1 cellular context compared by ENCODE assay signal in the genomic region with DNA sequence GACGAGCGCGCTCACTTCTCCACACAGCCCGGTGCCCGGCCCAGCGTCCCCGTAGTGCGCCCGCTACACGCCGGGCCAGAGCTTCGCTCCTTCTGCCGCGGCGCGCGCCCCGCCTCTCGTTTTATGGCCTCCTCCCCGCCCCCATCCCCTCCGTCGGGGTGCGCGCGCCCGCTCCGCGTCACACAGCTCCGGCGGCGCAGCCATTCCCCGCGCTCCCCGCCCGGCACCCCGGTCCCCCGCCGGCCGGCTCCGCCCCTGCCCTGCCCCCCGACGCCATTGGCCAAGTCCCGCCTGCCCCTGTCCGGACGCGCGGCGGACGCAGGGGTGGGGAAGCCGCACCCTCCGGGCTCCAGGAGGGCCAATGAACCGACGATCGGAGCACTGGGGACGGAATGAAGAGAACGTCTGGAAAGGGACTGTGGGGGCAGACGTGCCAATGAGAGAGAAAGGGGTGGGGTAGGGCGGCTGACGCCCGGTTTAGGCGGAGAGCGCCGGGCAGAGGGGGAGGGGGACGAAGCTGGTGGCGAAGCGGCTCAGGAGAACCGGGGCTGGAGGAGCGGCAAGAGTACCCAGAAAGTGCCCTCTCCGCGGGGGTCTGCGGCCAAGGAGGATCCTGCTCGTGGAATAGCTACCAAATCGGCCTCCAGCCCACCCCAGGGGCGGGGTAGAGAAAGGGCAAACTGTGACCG.
TF ChIP-seq lines count a peak whose summit lies in the region.

A gene with protein sequence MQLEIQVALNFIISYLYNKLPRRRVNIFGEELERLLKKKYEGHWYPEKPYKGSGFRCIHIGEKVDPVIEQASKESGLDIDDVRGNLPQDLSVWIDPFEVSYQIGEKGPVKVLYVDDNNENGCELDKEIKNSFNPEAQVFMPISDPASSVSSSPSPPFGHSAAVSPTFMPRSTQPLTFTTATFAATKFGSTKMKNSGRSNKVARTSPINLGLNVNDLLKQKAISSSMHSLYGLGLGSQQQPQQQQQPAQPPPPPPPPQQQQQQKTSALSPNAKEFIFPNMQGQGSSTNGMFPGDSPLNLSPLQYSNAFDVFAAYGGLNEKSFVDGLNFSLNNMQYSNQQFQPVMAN (minus strand): TSS at position 94 of the 689 bp plus-strand sequence. CDS start 2,337 bp downstream, outside the sequence.

TF ChIP-seq in K562, 482 proteins besides CTCF, POLR2A, EP300 and RAD21 (continued from another document and continues in another):
- TF ChIP-seq, protein P1, sequence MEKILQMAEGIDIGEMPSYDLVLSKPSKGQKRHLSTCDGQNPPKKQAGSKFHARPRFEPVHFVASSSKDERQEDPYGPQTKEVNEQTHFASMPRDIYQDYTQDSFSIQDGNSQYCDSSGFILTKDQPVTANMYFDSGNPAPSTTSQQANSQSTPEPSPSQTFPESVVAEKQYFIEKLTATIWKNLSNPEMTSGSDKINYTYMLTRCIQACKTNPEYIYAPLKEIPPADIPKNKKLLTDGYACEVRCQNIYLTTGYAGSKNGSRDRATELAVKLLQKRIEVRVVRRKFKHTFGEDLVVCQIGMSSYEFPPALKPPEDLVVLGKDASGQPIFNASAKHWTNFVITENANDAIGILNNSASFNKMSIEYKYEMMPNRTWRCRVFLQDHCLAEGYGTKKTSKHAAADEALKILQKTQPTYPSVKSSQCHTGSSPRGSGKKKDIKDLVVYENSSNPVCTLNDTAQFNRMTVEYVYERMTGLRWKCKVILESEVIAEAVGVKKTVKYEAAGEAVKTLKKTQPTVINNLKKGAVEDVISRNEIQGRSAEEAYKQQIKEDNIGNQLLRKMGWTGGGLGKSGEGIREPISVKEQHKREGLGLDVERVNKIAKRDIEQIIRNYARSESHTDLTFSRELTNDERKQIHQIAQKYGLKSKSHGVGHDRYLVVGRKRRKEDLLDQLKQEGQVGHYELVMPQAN (IDR thresholded peaks at IDR 0.05; ENCODE audit: borderline replicate concordance), result no peak
- no peak for TF ChIP-seq SNRNP70 (optimal IDR thresholded peaks at IDR 0.05; ENCODE audit: low read depth, low read length)
- TF ChIP-seq, protein P2, sequence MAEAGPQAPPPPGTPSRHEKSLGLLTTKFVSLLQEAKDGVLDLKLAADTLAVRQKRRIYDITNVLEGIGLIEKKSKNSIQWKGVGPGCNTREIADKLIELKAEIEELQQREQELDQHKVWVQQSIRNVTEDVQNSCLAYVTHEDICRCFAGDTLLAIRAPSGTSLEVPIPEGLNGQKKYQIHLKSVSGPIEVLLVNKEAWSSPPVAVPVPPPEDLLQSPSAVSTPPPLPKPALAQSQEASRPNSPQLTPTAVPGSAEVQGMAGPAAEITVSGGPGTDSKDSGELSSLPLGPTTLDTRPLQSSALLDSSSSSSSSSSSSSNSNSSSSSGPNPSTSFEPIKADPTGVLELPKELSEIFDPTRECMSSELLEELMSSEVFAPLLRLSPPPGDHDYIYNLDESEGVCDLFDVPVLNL (CRISPR knock-in tag; IDR thresholded peaks at IDR 0.05; ENCODE audit: low read depth), result 0 out of 2 replicates have a peak, but pooled peaks have one; percentile 24
- TF ChIP-seq, protein P3, sequence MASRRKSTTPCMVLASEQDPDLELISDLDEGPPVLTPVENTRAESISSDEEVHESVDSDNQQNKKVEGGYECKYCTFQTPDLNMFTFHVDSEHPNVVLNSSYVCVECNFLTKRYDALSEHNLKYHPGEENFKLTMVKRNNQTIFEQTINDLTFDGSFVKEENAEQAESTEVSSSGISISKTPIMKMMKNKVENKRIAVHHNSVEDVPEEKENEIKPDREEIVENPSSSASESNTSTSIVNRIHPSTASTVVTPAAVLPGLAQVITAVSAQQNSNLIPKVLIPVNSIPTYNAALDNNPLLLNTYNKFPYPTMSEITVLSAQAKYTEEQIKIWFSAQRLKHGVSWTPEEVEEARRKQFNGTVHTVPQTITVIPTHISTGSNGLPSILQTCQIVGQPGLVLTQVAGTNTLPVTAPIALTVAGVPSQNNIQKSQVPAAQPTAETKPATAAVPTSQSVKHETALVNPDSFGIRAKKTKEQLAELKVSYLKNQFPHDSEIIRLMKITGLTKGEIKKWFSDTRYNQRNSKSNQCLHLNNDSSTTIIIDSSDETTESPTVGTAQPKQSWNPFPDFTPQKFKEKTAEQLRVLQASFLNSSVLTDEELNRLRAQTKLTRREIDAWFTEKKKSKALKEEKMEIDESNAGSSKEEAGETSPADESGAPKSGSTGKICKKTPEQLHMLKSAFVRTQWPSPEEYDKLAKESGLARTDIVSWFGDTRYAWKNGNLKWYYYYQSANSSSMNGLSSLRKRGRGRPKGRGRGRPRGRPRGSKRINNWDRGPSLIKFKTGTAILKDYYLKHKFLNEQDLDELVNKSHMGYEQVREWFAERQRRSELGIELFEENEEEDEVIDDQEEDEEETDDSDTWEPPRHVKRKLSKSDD (conservative IDR thresholded peaks at IDR 0.05; ENCODE audit: low read length), result 0 out of 2 replicates have a peak, but pooled peaks have one; percentile 26
- TF ChIP-seq PRPF4 (IDR thresholded peaks at IDR 0.05; ENCODE audit: insufficient read depth, low read depth, low read length, poor library complexity, severe bottlenecking), result peak; percentile 89
- TF ChIP-seq MAZ (CRISPR knock-in tag; conservative IDR thresholded peaks at IDR 0.05 in 1 of 2, IDR thresholded peaks at IDR 0.05 in 1 of 2), result peak; percentile 82 to 83; a peak in 3 of 4 replicates
- TF ChIP-seq, protein P4, sequence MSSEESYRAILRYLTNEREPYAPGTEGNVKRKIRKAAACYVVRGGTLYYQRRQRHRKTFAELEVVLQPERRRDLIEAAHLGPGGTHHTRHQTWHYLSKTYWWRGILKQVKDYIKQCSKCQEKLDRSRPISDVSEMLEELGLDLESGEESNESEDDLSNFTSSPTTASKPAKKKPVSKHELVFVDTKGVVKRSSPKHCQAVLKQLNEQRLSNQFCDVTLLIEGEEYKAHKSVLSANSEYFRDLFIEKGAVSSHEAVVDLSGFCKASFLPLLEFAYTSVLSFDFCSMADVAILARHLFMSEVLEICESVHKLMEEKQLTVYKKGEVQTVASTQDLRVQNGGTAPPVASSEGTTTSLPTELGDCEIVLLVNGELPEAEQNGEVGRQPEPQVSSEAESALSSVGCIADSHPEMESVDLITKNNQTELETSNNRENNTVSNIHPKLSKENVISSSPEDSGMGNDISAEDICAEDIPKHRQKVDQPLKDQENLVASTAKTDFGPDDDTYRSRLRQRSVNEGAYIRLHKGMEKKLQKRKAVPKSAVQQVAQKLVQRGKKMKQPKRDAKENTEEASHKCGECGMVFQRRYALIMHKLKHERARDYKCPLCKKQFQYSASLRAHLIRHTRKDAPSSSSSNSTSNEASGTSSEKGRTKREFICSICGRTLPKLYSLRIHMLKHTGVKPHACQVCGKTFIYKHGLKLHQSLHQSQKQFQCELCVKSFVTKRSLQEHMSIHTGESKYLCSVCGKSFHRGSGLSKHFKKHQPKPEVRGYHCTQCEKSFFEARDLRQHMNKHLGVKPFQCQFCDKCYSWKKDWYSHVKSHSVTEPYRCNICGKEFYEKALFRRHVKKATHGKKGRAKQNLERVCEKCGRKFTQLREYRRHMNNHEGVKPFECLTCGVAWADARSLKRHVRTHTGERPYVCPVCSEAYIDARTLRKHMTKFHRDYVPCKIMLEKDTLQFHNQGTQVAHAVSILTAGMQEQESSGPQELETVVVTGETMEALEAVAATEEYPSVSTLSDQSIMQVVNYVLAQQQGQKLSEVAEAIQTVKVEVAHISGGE (CRISPR knock-in tag; IDR thresholded peaks at IDR 0.05), result peak in 1 of 3 experiments; percentile 46; a peak in 1 of 6 replicates
- no peak for TF ChIP-seq RBM34 (IDR thresholded peaks at IDR 0.05; ENCODE audit: borderline replicate concordance, insufficient read depth, low read length)
- TF ChIP-seq MAFF (IDR thresholded peaks at IDR 0.05; ENCODE audit: low read length), result no peak
- TF ChIP-seq CHD2 (IDR thresholded peaks at IDR 0.05; ENCODE audit: low read depth, low read length), result peak; percentile 73
- peak; percentile 94 for TF ChIP-seq HNRNPL (IDR thresholded peaks at IDR 0.05; ENCODE audit: low read depth, low read length)
- TF ChIP-seq CBX5 (IDR thresholded peaks at IDR 0.05; ENCODE audit: borderline replicate concordance, low read depth), result no peak
- TF ChIP-seq, protein P5, sequence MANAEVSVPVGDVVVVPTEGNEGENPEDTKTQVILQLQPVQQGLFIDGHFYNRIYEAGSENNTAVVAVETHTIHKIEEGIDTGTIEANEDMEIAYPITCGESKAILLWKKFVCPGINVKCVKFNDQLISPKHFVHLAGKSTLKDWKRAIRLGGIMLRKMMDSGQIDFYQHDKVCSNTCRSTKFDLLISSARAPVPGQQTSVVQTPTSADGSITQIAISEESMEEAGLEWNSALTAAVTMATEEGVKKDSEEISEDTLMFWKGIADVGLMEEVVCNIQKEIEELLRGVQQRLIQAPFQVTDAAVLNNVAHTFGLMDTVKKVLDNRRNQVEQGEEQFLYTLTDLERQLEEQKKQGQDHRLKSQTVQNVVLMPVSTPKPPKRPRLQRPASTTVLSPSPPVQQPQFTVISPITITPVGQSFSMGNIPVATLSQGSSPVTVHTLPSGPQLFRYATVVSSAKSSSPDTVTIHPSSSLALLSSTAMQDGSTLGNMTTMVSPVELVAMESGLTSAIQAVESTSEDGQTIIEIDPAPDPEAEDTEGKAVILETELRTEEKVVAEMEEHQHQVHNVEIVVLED (CRISPR knock-in tag; IDR thresholded peaks at IDR 0.05), result peak; percentile 71
- no peak for TF ChIP-seq SIX5 (IDR thresholded peaks at IDR 0.05; ENCODE audit: borderline replicate concordance in 1 of 2, insufficient read depth in 1 of 2, low read depth in 1 of 2, low read length in 2 of 2)
- no peak for TF ChIP-seq CBFA2T3 (IDR thresholded peaks at IDR 0.05)
- 0 out of 2 replicates have a peak, but pooled peaks have one; percentile 72 for TF ChIP-seq SMAD3 (CRISPR knock-in tag; conservative IDR thresholded peaks at IDR 0.05)
- TF ChIP-seq NFXL1 (CRISPR knock-in tag; IDR thresholded peaks at IDR 0.05), result no peak
- TF ChIP-seq, protein P6, sequence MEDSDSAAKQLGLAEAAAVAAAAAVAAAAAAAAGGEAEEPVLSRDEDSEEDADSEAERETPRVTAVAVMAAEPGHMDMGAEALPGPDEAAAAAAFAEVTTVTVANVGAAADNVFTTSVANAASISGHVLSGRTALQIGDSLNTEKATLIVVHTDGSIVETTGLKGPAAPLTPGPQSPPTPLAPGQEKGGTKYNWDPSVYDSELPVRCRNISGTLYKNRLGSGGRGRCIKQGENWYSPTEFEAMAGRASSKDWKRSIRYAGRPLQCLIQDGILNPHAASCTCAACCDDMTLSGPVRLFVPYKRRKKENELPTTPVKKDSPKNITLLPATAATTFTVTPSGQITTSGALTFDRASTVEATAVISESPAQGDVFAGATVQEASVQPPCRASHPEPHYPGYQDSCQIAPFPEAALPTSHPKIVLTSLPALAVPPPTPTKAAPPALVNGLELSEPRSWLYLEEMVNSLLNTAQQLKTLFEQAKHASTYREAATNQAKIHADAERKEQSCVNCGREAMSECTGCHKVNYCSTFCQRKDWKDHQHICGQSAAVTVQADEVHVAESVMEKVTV (CRISPR knock-in tag; IDR thresholded peaks at IDR 0.05), result peak; percentile 40
- TF ChIP-seq, protein P7, sequence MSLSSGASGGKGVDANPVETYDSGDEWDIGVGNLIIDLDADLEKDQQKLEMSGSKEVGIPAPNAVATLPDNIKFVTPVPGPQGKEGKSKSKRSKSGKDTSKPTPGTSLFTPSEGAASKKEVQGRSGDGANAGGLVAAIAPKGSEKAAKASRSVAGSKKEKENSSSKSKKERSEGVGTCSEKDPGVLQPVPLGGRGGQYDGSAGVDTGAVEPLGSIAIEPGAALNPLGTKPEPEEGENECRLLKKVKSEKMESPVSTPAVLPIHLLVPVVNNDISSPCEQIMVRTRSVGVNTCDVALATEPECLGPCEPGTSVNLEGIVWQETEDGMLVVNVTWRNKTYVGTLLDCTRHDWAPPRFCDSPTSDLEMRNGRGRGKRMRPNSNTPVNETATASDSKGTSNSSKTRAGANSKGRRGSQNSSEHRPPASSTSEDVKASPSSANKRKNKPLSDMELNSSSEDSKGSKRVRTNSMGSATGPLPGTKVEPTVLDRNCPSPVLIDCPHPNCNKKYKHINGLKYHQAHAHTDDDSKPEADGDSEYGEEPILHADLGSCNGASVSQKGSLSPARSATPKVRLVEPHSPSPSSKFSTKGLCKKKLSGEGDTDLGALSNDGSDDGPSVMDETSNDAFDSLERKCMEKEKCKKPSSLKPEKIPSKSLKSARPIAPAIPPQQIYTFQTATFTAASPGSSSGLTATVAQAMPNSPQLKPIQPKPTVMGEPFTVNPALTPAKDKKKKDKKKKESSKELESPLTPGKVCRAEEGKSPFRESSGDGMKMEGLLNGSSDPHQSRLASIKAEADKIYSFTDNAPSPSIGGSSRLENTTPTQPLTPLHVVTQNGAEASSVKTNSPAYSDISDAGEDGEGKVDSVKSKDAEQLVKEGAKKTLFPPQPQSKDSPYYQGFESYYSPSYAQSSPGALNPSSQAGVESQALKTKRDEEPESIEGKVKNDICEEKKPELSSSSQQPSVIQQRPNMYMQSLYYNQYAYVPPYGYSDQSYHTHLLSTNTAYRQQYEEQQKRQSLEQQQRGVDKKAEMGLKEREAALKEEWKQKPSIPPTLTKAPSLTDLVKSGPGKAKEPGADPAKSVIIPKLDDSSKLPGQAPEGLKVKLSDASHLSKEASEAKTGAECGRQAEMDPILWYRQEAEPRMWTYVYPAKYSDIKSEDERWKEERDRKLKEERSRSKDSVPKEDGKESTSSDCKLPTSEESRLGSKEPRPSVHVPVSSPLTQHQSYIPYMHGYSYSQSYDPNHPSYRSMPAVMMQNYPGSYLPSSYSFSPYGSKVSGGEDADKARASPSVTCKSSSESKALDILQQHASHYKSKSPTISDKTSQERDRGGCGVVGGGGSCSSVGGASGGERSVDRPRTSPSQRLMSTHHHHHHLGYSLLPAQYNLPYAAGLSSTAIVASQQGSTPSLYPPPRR (CRISPR knock-in tag; IDR thresholded peaks at IDR 0.05; ENCODE audit: borderline replicate concordance), result no peak; the same call in 1 of the 2 replicates
- no peak for TF ChIP-seq XRCC3 (IDR thresholded peaks at IDR 0.05)
- TF ChIP-seq HLTF (IDR thresholded peaks at IDR 0.05), result no peak
- no peak for TF ChIP-seq ASH1L (IDR thresholded peaks at IDR 0.05; ENCODE audit: borderline replicate concordance, low read depth, partially characterized antibody)
- TF ChIP-seq ZNF589 (CRISPR knock-in tag; IDR thresholded peaks at IDR 0.05; ENCODE audit: low read depth), result no peak
- TF ChIP-seq ZNF79 (CRISPR knock-in tag; IDR thresholded peaks at IDR 0.05; ENCODE audit: low read depth), result no peak
- TF ChIP-seq, protein P8, sequence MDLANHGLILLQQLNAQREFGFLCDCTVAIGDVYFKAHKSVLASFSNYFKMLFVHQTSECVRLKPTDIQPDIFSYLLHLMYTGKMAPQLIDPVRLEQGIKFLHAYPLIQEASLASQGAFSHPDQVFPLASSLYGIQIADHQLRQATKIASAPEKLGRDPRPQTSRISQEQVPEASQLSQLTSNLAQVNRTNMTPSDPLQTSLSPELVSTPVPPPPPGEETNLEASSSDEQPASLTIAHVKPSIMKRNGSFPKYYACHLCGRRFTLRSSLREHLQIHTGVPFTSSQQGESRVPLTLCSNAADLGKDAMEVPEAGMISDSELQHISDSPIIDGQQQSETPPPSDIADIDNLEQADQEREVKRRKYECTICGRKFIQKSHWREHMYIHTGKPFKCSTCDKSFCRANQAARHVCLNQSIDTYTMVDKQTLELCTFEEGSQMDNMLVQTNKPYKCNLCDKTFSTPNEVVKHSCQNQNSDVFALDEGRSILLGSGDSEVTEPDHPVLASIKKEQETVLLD (IDR thresholded peaks at IDR 0.05), result no peak
